Comparison of ENCODE assay signal across 11 cellular contexts in genomic region chr6:132817554-132818403, GRCh38. TPM values are rescaled to one million over a fixed set of nuclear protein-coding genes. Genes with fewer than 3 reads are reported as not detected.
DNase-seq lines count a peak whose midpoint lies in the region; ATAC-seq and TF ChIP-seq lines count a peak whose summit lies in the region.
"Had no signal": no experiment of that assay in that cellular context is flagged by ENCODE, and none has a peak within 500 bp of the region (broad histone marks: within the 10 kb centered on the region; RNA-seq: fewer than 3 reads in every experiment).

No MANE protein-coding gene starts in this region.

- H3K27me3 ChIP-seq in HUES48 (ENCODE audit: control insufficient read depth, insufficient read depth, low read length), result no peaks in the 10 kb centered on the region
- H3K27me3 ChIP-seq in skeletal muscle satellite cell (ENCODE audit: control insufficient read depth, insufficient read depth, low read length), result no peaks in the 10 kb centered on the region
- H3K27me3 ChIP-seq: ovary had no signal

- no peaks in the 10 kb centered on the region for H3K27me3 Mint-ChIP-seq in activated naive CD4-positive, alpha-beta T cell treated with anti-CD3 and anti-CD28 coated beads for 36 hours (ENCODE audit: low read depth)
- H3K27me3 Mint-ChIP-seq in activated naive CD8-positive, alpha-beta T cell treated with anti-CD3 and anti-CD28 coated beads for 36 hours, result peaks cover 28% of the 10 kb centered on the region
- H3K27me3 Mint-ChIP-seq in osteocyte (ENCODE audit: unreplicated experiment), result no peaks in the 10 kb centered on the region

- H3K4me3 ChIP-seq in HUES48 (ENCODE audit: low read depth, low read length), result no peak overlapping the region; the same call in 1 of the 2 replicates
- H3K4me3 ChIP-seq in skeletal muscle satellite cell (ENCODE audit: low read length), result no peak overlapping the region
- H3K4me3 ChIP-seq: ovary had no signal

- H3K27ac Mint-ChIP-seq in activated naive CD4-positive, alpha-beta T cell treated with anti-CD3 and anti-CD28 coated beads for 36 hours, result peak overlapping the region; percentile 67
- peak overlapping the region; percentile 97 for H3K27ac Mint-ChIP-seq in activated naive CD8-positive, alpha-beta T cell treated with anti-CD3 and anti-CD28 coated beads for 36 hours
- no peak overlapping the region for H3K27ac Mint-ChIP-seq in osteocyte (ENCODE audit: unreplicated experiment)

- H3K4me1 ChIP-seq in HUES48 (ENCODE audit: control insufficient read depth, insufficient read depth, low read length), result peaks cover 16% of the 10 kb centered on the region; the same call in 1 of the 2 replicates
- peaks cover 27% of the 10 kb centered on the region for H3K4me1 ChIP-seq in skeletal muscle satellite cell (ENCODE audit: control insufficient read depth, insufficient read depth, low read length)

- peak overlapping the region; percentile 92 for H3K4me2 ChIP-seq in skeletal muscle satellite cell (ENCODE audit: low read length)

- no peak for DNase-seq in activated naive CD4-positive, alpha-beta T cell treated with anti-CD3 and anti-CD28 coated beads for 36 hours
- DNase-seq in activated naive CD4-positive, alpha-beta T cell (lab: John Stamatoyannopoulos, UW), result no peak
- DNase-seq in activated naive CD8-positive, alpha-beta T cell treated with anti-CD3 and anti-CD28 coated beads for 36 hours, result no peak
- no peak for DNase-seq in G401 (ENCODE audit: low spot score)
- no peak for DNase-seq in osteocyte (ENCODE audit: extremely low spot score, unreplicated experiment)
- DNase-seq: NCI-H2029, ovary, substantia nigra had no signal

- ATAC-seq in GM21737 (IDR thresholded peaks at IDR 0.05; ENCODE audit: unreplicated experiment), result no peak

- H3K9ac ChIP-seq in HUES48 (ENCODE audit: low read depth, low read length) (0 out of 2 replicates have a peak overlapping the region, but pooled peaks have one; percentile 10), skeletal muscle satellite cell (ENCODE audit: low read depth, low read length) (peak overlapping the region; percentile 24)

- peak overlapping the region; percentile 36 for H3K4me3 Mint-ChIP-seq in activated naive CD4-positive, alpha-beta T cell treated with anti-CD3 and anti-CD28 coated beads for 36 hours
- peak overlapping the region; percentile 95 for H3K4me3 Mint-ChIP-seq in activated naive CD8-positive, alpha-beta T cell treated with anti-CD3 and anti-CD28 coated beads for 36 hours
- no peak overlapping the region for H3K4me3 Mint-ChIP-seq in osteocyte (ENCODE audit: unreplicated experiment)

- H3K9me3 ChIP-seq in HUES48 (ENCODE audit: control insufficient read depth, insufficient read depth, low read length) (no peaks in the 10 kb centered on the region), skeletal muscle satellite cell (replicated peaks; ENCODE audit: low read length) (no peaks in the 10 kb centered on the region)
- H3K9me3 ChIP-seq: ovary had no signal

- CTCF ChIA-PET in activated naive CD4-positive, alpha-beta T cell treated with anti-CD3 and anti-CD28 coated beads for 36 hours (lab: Charles Lee), result no interaction called here

- intact Hi-C loops in activated naive CD4-positive, alpha-beta T cell treated with anti-CD3 and anti-CD28 coated beads for 36 hours (cut with micrococcal nuclease), result loop anchor here (10.0 kb wide), 1 partner anchor 1557 kb away; no protein-coding TSS in a partner anchor

- peaks cover 48% of the 10 kb centered on the region for H3K36me3 ChIP-seq in HUES48 (ENCODE audit: control insufficient read depth, insufficient read depth, low read length)
- peaks cover 55% of the 10 kb centered on the region for H3K36me3 ChIP-seq in skeletal muscle satellite cell (ENCODE audit: insufficient read depth, low read length)
- H3K36me3 ChIP-seq: ovary had no signal

- H3K27ac ChIP-seq in HUES48 (ENCODE audit: low read depth, low read length), result peak overlapping the region; percentile 79
- H3K27ac ChIP-seq: ovary had no signal

- H3K4me1 Mint-ChIP-seq in activated naive CD4-positive, alpha-beta T cell treated with anti-CD3 and anti-CD28 coated beads for 36 hours (ENCODE audit: low read depth), result peaks cover 37% of the 10 kb centered on the region
- H3K4me1 Mint-ChIP-seq in activated naive CD8-positive, alpha-beta T cell treated with anti-CD3 and anti-CD28 coated beads for 36 hours, result peaks cover 49% of the 10 kb centered on the region
- peaks cover 53% of the 10 kb centered on the region for H3K4me1 Mint-ChIP-seq in osteocyte (ENCODE audit: unreplicated experiment)

- H3K36me3 Mint-ChIP-seq in activated naive CD4-positive, alpha-beta T cell treated with anti-CD3 and anti-CD28 coated beads for 36 hours (ENCODE audit: low read depth), result peaks cover 57% of the 10 kb centered on the region
- H3K36me3 Mint-ChIP-seq in activated naive CD8-positive, alpha-beta T cell treated with anti-CD3 and anti-CD28 coated beads for 36 hours, result peaks cover 56% of the 10 kb centered on the region
- peaks cover 49% of the 10 kb centered on the region for H3K36me3 Mint-ChIP-seq in osteocyte (ENCODE audit: unreplicated experiment)

- TF ChIP-seq CTCF in osteocyte (IDR thresholded peaks at IDR 0.05), result no peak

- in situ Hi-C loops in G401 (cut with HindIII; ENCODE audit: low sequenced_read_pairs), result no loop called here

- H3K9me3 Mint-ChIP-seq in activated naive CD4-positive, alpha-beta T cell treated with anti-CD3 and anti-CD28 coated beads for 36 hours, result no peaks in the 10 kb centered on the region
- H3K9me3 Mint-ChIP-seq in activated naive CD8-positive, alpha-beta T cell treated with anti-CD3 and anti-CD28 coated beads for 36 hours, result no peaks in the 10 kb centered on the region
- no peaks in the 10 kb centered on the region for H3K9me3 Mint-ChIP-seq in osteocyte (ENCODE audit: unreplicated experiment)

RNA-seq across cellular contexts. Expression of gene RPS12, which starts 3.4 kb away (rescaled TPM):
- 1,000 to 10,000 TPM; 2,152 to 2,208 TPM for total RNA-seq in activated naive CD4-positive, alpha-beta T cell treated with anti-CD3 and anti-CD28 coated beads for 36 hours
- total RNA-seq in activated naive CD8-positive, alpha-beta T cell treated with anti-CD3 and anti-CD28 coated beads for 36 hours, result 1,000 to 10,000 TPM; 1,899 to 2,004 TPM
- 921 and 994 TPM in 2 replicates for total RNA-seq in skeletal muscle satellite cell (2012; rRNA removed)
- total RNA-seq in G401 (2014; rRNA removed; shearing (Covaris generic)), result 1,276 and 1,316 TPM in 2 replicates
- 934 and 950 TPM in 2 replicates for total RNA-seq in osteocyte

RNA-seq across cellular contexts. Expression of gene SLC18B1, which starts 19.3 kb away (rescaled TPM):
- 1 to 10 TPM; 5.1 to 6.1 TPM for total RNA-seq in activated naive CD4-positive, alpha-beta T cell treated with anti-CD3 and anti-CD28 coated beads for 36 hours
- total RNA-seq in activated naive CD8-positive, alpha-beta T cell treated with anti-CD3 and anti-CD28 coated beads for 36 hours, result 10 to 100 TPM in 1 of 2 experiments, 1 to 10 TPM in 1; 9.7 to 10.8 TPM
- 7.9 and 8.1 TPM in 2 replicates for total RNA-seq in skeletal muscle satellite cell (2012; rRNA removed)
- total RNA-seq in G401 (2014; rRNA removed; shearing (Covaris generic)), result 10.8 and 15.5 TPM in 2 replicates
- total RNA-seq in osteocyte, result 3.3 and 4.9 TPM in 2 replicates
